ENCODE assay signal across 1 cellular context in the genomic region with DNA sequence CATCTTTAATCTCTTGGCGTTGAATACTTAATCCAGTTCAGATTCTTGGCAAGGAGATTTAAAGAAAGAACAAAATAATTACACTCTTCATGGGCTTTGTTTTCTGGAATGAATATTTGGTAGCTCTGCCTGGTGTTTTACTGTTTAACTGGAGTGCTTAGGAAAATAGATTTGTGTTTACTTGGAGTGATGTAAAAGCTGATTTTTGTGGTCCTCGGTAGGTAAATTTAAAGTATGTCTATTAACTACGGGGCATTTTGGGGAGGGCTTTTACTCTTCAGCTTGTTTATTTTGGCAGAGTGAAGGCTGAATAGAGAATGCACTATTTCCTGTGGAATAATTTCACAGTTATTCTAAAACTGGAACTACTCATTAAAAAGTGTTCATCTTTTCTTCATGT.
A peak's percentile ranks its signal among the peaks of the same experiment; 100 is the strongest.
TF ChIP-seq lines count a peak whose summit lies in the region.

No MANE protein-coding gene starts in this region.

TF ChIP-seq in HEK293, 187 proteins besides CTCF, POLR2A, EP300 and RAD21 (continued from another document and continues in another):
- TF ChIP-seq, protein P1, sequence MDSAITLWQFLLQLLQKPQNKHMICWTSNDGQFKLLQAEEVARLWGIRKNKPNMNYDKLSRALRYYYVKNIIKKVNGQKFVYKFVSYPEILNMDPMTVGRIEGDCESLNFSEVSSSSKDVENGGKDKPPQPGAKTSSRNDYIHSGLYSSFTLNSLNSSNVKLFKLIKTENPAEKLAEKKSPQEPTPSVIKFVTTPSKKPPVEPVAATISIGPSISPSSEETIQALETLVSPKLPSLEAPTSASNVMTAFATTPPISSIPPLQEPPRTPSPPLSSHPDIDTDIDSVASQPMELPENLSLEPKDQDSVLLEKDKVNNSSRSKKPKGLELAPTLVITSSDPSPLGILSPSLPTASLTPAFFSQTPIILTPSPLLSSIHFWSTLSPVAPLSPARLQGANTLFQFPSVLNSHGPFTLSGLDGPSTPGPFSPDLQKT (IDR thresholded peaks at IDR 0.05; ENCODE audit: borderline replicate concordance, low read depth, low read length), result no peak
- TF ChIP-seq ZNF140 (tag by site-specific recombination; IDR thresholded peaks at IDR 0.05) (no peak), ZNF292 (tag by site-specific recombination; IDR thresholded peaks at IDR 0.05; ENCODE audit: borderline replicate concordance, low read depth) (no peak), ZNF549 (tag by site-specific recombination; IDR thresholded peaks at IDR 0.05) (no peak), TCF7L2 (IDR thresholded peaks at IDR 0.05; ENCODE audit: borderline replicate concordance, low read depth, low read length) (0 out of 2 replicates have a peak, but pooled peaks have one; percentile 20), ZNF560 (tag by site-specific recombination; IDR thresholded peaks at IDR 0.05; ENCODE audit: borderline replicate concordance) (no peak), OSR2 (tag by site-specific recombination; IDR thresholded peaks at IDR 0.05) (peak; percentile 90), ZNF548 (tag by site-specific recombination; IDR thresholded peaks at IDR 0.05) (no peak), WT1 (tag by site-specific recombination; IDR thresholded peaks at IDR 0.05) (peak; percentile 76), ZNF114 (tag by site-specific recombination; IDR thresholded peaks at IDR 0.05) (no peak), GFI1B (tag by site-specific recombination; IDR thresholded peaks at IDR 0.05) (no peak), KLF8 (tag by site-specific recombination; IDR thresholded peaks at IDR 0.05) (no peak), ZNF175 (tag by site-specific recombination; IDR thresholded peaks at IDR 0.05) (no peak), ZNF558 (tag by site-specific recombination; IDR thresholded peaks at IDR 0.05) (no peak), ZNF138 (tag by site-specific recombination; IDR thresholded peaks at IDR 0.05; ENCODE audit: borderline replicate concordance) (no peak), FEZF1 (tag by site-specific recombination; IDR thresholded peaks at IDR 0.05) (peak; percentile 71), ZNF48 (tag by site-specific recombination; IDR thresholded peaks at IDR 0.05) (no peak), ZNF274 (IDR thresholded peaks at IDR 0.05; ENCODE audit: low read length) (no peak), ZNF274 (tag by site-specific recombination; IDR thresholded peaks at IDR 0.05; ENCODE audit: borderline replicate concordance) (no peak), ZNF324 (tag by site-specific recombination; IDR thresholded peaks at IDR 0.05) (no peak), ZNF747 (tag by site-specific recombination; IDR thresholded peaks at IDR 0.05) (no peak), ZBTB8A (tag by site-specific recombination; IDR thresholded peaks at IDR 0.05) (0 out of 2 replicates have a peak, but pooled peaks have one; percentile 13), SALL2 (tag by site-specific recombination; IDR thresholded peaks at IDR 0.05; ENCODE audit: borderline replicate concordance) (no peak), ZBTB7A (tag by site-specific recombination; IDR thresholded peaks at IDR 0.05; ENCODE audit: low read depth) (no peak), SETDB1 (IDR thresholded peaks at IDR 0.05; ENCODE audit: insufficient read length, low read length) (no peak), BCL11B (tag by site-specific recombination; IDR thresholded peaks at IDR 0.05; ENCODE audit: low read depth) (no peak), ZNF555 (tag by site-specific recombination; conservative IDR thresholded peaks at IDR 0.05) (no peak), ZNF157 (tag by site-specific recombination; IDR thresholded peaks at IDR 0.05) (no peak), HOXC10 (CRISPR knock-in tag; IDR thresholded peaks at IDR 0.05) (no peak), ZNF133 (tag by site-specific recombination; IDR thresholded peaks at IDR 0.05) (no peak)
- TF ChIP-seq, protein P2, sequence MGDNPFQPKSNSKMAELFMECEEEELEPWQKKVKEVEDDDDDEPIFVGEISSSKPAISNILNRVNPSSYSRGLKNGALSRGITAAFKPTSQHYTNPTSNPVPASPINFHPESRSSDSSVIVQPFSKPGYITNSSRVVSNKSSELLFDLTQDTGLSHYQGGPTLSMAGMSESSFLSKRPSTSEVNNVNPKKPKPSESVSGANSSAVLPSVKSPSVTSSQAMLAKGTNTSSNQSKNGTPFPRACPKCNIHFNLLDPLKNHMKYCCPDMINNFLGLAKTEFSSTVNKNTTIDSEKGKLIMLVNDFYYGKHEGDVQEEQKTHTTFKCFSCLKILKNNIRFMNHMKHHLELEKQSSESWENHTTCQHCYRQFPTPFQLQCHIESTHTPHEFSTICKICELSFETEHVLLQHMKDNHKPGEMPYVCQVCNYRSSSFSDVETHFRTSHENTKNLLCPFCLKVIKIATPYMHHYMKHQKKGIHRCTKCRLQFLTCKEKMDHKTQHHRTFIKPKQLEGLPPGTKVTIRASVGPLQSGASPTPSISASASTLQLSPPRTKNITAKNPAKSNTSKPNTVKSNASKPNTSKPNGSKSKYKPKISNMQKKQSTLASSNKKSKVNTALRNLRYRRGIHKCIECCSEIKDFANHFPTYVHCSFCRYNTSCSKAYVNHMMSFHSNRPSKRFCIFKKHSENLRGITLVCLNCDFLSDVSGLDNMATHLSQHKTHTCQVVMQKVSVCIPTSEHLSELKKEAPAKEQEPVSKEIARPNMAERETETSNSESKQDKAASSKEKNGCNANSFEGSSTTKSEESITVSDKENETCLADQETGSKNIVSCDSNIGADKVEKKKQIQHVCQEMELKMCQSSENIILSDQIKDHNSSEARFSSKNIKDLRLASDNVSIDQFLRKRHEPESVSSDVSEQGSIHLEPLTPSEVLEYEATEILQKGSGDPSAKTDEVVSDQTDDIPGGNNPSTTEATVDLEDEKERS (tag by site-specific recombination; IDR thresholded peaks at IDR 0.05), result no peak
- TF ChIP-seq, protein P3, sequence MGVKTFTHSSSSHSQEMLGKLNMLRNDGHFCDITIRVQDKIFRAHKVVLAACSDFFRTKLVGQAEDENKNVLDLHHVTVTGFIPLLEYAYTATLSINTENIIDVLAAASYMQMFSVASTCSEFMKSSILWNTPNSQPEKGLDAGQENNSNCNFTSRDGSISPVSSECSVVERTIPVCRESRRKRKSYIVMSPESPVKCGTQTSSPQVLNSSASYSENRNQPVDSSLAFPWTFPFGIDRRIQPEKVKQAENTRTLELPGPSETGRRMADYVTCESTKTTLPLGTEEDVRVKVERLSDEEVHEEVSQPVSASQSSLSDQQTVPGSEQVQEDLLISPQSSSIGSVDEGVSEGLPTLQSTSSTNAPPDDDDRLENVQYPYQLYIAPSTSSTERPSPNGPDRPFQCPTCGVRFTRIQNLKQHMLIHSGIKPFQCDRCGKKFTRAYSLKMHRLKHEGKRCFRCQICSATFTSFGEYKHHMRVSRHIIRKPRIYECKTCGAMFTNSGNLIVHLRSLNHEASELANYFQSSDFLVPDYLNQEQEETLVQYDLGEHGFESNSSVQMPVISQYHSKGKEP (tag by site-specific recombination; IDR thresholded peaks at IDR 0.05), result peak; percentile 58
- TF ChIP-seq, protein P4, sequence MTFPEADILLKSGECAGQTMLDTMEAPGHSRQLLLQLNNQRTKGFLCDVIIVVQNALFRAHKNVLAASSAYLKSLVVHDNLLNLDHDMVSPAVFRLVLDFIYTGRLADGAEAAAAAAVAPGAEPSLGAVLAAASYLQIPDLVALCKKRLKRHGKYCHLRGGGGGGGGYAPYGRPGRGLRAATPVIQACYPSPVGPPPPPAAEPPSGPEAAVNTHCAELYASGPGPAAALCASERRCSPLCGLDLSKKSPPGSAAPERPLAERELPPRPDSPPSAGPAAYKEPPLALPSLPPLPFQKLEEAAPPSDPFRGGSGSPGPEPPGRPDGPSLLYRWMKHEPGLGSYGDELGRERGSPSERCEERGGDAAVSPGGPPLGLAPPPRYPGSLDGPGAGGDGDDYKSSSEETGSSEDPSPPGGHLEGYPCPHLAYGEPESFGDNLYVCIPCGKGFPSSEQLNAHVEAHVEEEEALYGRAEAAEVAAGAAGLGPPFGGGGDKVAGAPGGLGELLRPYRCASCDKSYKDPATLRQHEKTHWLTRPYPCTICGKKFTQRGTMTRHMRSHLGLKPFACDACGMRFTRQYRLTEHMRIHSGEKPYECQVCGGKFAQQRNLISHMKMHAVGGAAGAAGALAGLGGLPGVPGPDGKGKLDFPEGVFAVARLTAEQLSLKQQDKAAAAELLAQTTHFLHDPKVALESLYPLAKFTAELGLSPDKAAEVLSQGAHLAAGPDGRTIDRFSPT (tag by site-specific recombination; IDR thresholded peaks at IDR 0.05), result no peak
- TF ChIP-seq, protein P5, sequence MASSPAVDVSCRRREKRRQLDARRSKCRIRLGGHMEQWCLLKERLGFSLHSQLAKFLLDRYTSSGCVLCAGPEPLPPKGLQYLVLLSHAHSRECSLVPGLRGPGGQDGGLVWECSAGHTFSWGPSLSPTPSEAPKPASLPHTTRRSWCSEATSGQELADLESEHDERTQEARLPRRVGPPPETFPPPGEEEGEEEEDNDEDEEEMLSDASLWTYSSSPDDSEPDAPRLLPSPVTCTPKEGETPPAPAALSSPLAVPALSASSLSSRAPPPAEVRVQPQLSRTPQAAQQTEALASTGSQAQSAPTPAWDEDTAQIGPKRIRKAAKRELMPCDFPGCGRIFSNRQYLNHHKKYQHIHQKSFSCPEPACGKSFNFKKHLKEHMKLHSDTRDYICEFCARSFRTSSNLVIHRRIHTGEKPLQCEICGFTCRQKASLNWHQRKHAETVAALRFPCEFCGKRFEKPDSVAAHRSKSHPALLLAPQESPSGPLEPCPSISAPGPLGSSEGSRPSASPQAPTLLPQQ (tag by site-specific recombination; IDR thresholded peaks at IDR 0.05), result 0 out of 2 replicates have a peak, but pooled peaks have one; percentile 23
- TF ChIP-seq, protein P6, sequence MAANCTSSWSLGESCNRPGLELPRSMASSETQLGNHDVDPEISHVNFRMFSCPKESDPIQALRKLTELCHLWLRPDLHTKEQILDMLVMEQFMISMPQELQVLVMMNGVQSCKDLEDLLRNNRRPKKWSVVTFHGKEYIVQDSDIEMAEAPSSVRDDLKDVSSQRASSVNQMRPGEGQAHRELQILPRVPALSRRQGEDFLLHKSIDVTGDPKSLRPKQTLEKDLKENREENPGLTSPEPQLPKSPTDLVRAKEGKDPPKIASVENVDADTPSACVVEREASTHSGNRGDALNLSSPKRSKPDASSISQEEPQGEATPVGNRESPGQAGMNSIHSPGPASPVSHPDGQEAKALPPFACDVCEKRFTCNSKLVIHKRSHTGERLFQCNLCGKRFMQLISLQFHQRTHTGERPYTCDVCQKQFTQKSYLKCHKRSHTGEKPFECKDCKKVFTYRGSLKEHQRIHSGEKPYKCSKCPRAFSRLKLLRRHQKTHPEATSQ (tag by site-specific recombination; IDR thresholded peaks at IDR 0.05), result no peak
- TF ChIP-seq, protein P7, sequence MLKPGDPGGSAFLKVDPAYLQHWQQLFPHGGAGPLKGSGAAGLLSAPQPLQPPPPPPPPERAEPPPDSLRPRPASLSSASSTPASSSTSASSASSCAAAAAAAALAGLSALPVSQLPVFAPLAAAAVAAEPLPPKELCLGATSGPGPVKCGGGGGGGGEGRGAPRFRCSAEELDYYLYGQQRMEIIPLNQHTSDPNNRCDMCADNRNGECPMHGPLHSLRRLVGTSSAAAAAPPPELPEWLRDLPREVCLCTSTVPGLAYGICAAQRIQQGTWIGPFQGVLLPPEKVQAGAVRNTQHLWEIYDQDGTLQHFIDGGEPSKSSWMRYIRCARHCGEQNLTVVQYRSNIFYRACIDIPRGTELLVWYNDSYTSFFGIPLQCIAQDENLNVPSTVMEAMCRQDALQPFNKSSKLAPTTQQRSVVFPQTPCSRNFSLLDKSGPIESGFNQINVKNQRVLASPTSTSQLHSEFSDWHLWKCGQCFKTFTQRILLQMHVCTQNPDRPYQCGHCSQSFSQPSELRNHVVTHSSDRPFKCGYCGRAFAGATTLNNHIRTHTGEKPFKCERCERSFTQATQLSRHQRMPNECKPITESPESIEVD (tag by site-specific recombination; IDR thresholded peaks at IDR 0.05), result peak; percentile 100
- TF ChIP-seq, protein P8, sequence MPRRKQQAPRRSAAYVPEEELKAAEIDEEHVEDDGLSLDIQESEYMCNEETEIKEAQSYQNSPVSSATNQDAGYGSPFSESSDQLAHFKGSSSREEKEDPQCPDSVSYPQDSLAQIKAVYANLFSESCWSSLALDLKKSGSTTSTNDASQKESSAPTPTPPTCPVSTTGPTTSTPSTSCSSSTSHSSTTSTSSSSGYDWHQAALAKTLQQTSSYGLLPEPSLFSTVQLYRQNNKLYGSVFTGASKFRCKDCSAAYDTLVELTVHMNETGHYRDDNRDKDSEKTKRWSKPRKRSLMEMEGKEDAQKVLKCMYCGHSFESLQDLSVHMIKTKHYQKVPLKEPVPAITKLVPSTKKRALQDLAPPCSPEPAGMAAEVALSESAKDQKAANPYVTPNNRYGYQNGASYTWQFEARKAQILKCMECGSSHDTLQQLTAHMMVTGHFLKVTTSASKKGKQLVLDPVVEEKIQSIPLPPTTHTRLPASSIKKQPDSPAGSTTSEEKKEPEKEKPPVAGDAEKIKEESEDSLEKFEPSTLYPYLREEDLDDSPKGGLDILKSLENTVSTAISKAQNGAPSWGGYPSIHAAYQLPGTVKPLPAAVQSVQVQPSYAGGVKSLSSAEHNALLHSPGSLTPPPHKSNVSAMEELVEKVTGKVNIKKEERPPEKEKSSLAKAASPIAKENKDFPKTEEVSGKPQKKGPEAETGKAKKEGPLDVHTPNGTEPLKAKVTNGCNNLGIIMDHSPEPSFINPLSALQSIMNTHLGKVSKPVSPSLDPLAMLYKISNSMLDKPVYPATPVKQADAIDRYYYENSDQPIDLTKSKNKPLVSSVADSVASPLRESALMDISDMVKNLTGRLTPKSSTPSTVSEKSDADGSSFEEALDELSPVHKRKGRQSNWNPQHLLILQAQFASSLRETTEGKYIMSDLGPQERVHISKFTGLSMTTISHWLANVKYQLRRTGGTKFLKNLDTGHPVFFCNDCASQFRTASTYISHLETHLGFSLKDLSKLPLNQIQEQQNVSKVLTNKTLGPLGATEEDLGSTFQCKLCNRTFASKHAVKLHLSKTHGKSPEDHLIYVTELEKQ (tag by site-specific recombination; IDR thresholded peaks at IDR 0.05; ENCODE audit: borderline replicate concordance), result no peak
- TF ChIP-seq, protein P9, sequence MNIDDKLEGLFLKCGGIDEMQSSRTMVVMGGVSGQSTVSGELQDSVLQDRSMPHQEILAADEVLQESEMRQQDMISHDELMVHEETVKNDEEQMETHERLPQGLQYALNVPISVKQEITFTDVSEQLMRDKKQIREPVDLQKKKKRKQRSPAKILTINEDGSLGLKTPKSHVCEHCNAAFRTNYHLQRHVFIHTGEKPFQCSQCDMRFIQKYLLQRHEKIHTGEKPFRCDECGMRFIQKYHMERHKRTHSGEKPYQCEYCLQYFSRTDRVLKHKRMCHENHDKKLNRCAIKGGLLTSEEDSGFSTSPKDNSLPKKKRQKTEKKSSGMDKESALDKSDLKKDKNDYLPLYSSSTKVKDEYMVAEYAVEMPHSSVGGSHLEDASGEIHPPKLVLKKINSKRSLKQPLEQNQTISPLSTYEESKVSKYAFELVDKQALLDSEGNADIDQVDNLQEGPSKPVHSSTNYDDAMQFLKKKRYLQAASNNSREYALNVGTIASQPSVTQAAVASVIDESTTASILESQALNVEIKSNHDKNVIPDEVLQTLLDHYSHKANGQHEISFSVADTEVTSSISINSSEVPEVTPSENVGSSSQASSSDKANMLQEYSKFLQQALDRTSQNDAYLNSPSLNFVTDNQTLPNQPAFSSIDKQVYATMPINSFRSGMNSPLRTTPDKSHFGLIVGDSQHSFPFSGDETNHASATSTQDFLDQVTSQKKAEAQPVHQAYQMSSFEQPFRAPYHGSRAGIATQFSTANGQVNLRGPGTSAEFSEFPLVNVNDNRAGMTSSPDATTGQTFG (tag by site-specific recombination; IDR thresholded peaks at IDR 0.05; ENCODE audit: borderline replicate concordance), result no peak
